28 cellular contexts compared by ENCODE assay signal in genomic region chr5:175736652-175737051, GRCh38.
"Had no signal": no experiment of that assay in that cellular context is flagged by ENCODE, and none has a peak within 500 bp of the region (broad histone marks: within the 10 kb centered on the region; RNA-seq: fewer than 3 reads in every experiment).

No MANE protein-coding gene starts in this region.

- H3K9ac ChIP-seq: parathyroid adenoma had no signal

- H3K27me3 ChIP-seq: ovary, right lobe of liver, thyroid gland, tibial nerve, vagina had no signal

- H3K4me1 ChIP-seq: parathyroid adenoma, psoas muscle, right lobe of liver, sigmoid colon, spleen, thyroid gland, tibial nerve, upper lobe of left lung, vagina had no signal

- H3K9me3 ChIP-seq: ovary, psoas muscle, right lobe of liver, sigmoid colon, thoracic aorta, thyroid gland, upper lobe of left lung, vagina had no signal

- H3K79me2 ChIP-seq: parathyroid adenoma had no signal

- FAIRE-seq: small intestine, urothelium cell line had no signal

- ATAC-seq: naive thymus-derived CD8-positive, alpha-beta T cell; natural killer cell treated with Interleukin-12 subunit alpha and Interleukin-12 subunit beta and Interleukin-15 and Interleukin-18, amount 100 ng/mL, for 72 hours; psoas muscle; right cardiac atrium; stimulated activated memory B cell treated with anti-CD40 and anti-IgM and Interleukin-4, amounts not matched to agents 10 μg/mL and 1 μg/mL and 100 μg/mL, for 72 hours; stimulated activated naive CD8-positive, alpha-beta T cell treated with anti-CD3 and anti-CD28 coated beads, Interleukin-15, amount 100 ng/mL, for 72 hours; stimulated activated naive CD8-positive, alpha-beta T cell treated with anti-CD3 and anti-CD28 coated beads, Interleukin-15, Interleukin-2, amounts not matched to agents 100 U/mL and 50 U/mL, for 24 hours had no signal

- DNase-seq: naive thymus-derived CD8-positive, alpha-beta T cell; nephron progenitor cell; occipital lobe; ovary; psoas muscle; right cardiac atrium; small intestine; spleen; stimulated activated CD4-positive, alpha-beta T cell treated with anti-CD3 and anti-CD28 coated beads, Interleukin-12 subunit alpha, Interleukin-12 subunit beta, amount 100 ng/mL, for 4 hours; stimulated activated CD4-positive, alpha-beta T cell treated with anti-CD3 and anti-CD28 coated beads, Interleukin-1b, Interleukin-23, amount 100 ng/mL, for 48 hours; stimulated activated CD4-positive, alpha-beta T cell treated with anti-CD3 and anti-CD28 coated beads, Interleukin-4, amount 100 ng/mL, for 1 hour; stimulated activated CD4-positive, alpha-beta T cell treated with anti-CD3 and anti-CD28 coated beads, Interleukin-4, amount 100 ng/mL, for 4 hours; stimulated activated CD8-positive, alpha-beta memory T cell treated with anti-CD3 and anti-CD28 coated beads, Interleukin-4, amount 100 ng/mL, for 48 hours; stimulated activated naive CD4-positive, alpha-beta T cell; stimulated activated naive CD8-positive, alpha-beta T cell treated with anti-CD3 and anti-CD28 coated beads, Interleukin-15, amount 100 ng/mL, for 72 hours; stimulated activated naive CD8-positive, alpha-beta T cell treated with anti-CD3 and anti-CD28 coated beads, Interleukin-15, Interleukin-2, amounts not matched to agents 100 U/mL and 50 U/mL, for 24 hours; thyroid gland; trophoblast cell; upper lobe of left lung had no signal

- H3K36me3 ChIP-seq: ovary, right lobe of liver, sigmoid colon, spleen, thoracic aorta, thyroid gland, tibial nerve, upper lobe of left lung, vagina had no signal

- H2AFZ ChIP-seq: parathyroid adenoma had no signal

- H3K27ac ChIP-seq: ovary, parathyroid adenoma, psoas muscle, right lobe of liver, sigmoid colon, spleen, thoracic aorta, thyroid gland, tibial nerve, upper lobe of left lung, vagina had no signal

- H3K4me3 ChIP-seq: ovary, psoas muscle, right lobe of liver, sigmoid colon, spleen, thoracic aorta, thyroid gland, tibial nerve, upper lobe of left lung, vagina had no signal
